In genomic region chr19:17226002-17226933, GRCh38 we compare ENCODE assay signal across 1 cellular context.
TF ChIP-seq lines count a peak whose summit lies in the region.

A gene with protein sequence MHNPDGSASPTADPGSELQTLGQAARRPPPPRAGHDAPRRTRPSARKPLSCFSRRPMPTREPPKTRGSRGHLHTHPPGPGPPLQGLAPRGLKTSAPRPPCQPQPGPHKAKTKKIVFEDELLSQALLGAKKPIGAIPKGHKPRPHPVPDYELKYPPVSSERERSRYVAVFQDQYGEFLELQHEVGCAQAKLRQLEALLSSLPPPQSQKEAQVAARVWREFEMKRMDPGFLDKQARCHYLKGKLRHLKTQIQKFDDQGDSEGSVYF (plus strand): TSS chr19:17226226. CDS start chr19:17226248, 22 bp downstream.

TF ChIP-seq in K562, 482 proteins besides CTCF, POLR2A, EP300 and RAD21 (continued from another document and continues in another):
- TF ChIP-seq, protein P1, sequence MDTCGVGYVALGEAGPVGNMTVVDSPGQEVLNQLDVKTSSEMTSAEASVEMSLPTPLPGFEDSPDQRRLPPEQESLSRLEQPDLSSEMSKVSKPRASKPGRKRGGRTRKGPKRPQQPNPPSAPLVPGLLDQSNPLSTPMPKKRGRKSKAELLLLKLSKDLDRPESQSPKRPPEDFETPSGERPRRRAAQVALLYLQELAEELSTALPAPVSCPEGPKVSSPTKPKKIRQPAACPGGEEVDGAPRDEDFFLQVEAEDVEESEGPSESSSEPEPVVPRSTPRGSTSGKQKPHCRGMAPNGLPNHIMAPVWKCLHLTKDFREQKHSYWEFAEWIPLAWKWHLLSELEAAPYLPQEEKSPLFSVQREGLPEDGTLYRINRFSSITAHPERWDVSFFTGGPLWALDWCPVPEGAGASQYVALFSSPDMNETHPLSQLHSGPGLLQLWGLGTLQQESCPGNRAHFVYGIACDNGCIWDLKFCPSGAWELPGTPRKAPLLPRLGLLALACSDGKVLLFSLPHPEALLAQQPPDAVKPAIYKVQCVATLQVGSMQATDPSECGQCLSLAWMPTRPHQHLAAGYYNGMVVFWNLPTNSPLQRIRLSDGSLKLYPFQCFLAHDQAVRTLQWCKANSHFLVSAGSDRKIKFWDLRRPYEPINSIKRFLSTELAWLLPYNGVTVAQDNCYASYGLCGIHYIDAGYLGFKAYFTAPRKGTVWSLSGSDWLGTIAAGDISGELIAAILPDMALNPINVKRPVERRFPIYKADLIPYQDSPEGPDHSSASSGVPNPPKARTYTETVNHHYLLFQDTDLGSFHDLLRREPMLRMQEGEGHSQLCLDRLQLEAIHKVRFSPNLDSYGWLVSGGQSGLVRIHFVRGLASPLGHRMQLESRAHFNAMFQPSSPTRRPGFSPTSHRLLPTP (IDR thresholded peaks at IDR 0.05; ENCODE audit: borderline replicate concordance, extremely low read depth, insufficient read length): no peak
- TF ChIP-seq MCM2 (IDR thresholded peaks at IDR 0.05; ENCODE audit: low read depth) (no peak), NKRF (IDR thresholded peaks at IDR 0.05; ENCODE audit: borderline replicate concordance) (no peak), ZNF507 (tag; conservative IDR thresholded peaks at IDR 0.05) (no peak), CBX1 (IDR thresholded peaks at IDR 0.05; ENCODE audit: low read depth) (0 out of 2 replicates have a peak, but pooled peaks have one; percentile 9), CAMTA2 (CRISPR knock-in tag; conservative IDR thresholded peaks at IDR 0.05) (no peak), ASH1L (IDR thresholded peaks at IDR 0.05; ENCODE audit: borderline replicate concordance, low read depth, partially characterized antibody) (no peak), HMG20A (CRISPR knock-in tag; conservative IDR thresholded peaks at IDR 0.05) (no peak), RBM15 (IDR thresholded peaks at IDR 0.05; ENCODE audit: insufficient read depth, low read length) (no peak), GABPB2 (CRISPR knock-in tag; conservative IDR thresholded peaks at IDR 0.05) (no peak), BMI1 (IDR thresholded peaks at IDR 0.05; ENCODE audit: low read length) (no peak), NELFE (IDR thresholded peaks at IDR 0.05; ENCODE audit: insufficient read depth, insufficient read length) (no peak), TARDBP (IDR thresholded peaks at IDR 0.05) (no peak), CBX8 (IDR thresholded peaks at IDR 0.05; ENCODE audit: borderline replicate concordance, extremely low read depth, low read depth, low read length, poor library complexity, severe bottlenecking) (no peak), ZNF239 (CRISPR knock-in tag; IDR thresholded peaks at IDR 0.05) (no peak), FOXM1 (IDR thresholded peaks at IDR 0.05; ENCODE audit: low read depth) (peak; percentile 59; the same call in 1 of the 2 replicates), FOXM1 (CRISPR knock-in tag; IDR thresholded peaks at IDR 0.05; ENCODE audit: low read depth) (no peak), ETV5 (CRISPR knock-in tag; IDR thresholded peaks at IDR 0.05; ENCODE audit: low read depth) (peak; percentile 38; the same call in 1 of the 2 replicates), KAT7 (CRISPR knock-in tag; IDR thresholded peaks at IDR 0.05; ENCODE audit: borderline replicate concordance) (peak; percentile 77; the same call in 1 of the 2 replicates), ZNF408 (CRISPR knock-in tag; IDR thresholded peaks at IDR 0.05; ENCODE audit: low read depth) (no peak), ZNF644 (tag; IDR thresholded peaks at IDR 0.05; ENCODE audit: low read depth) (no peak), XRCC3 (IDR thresholded peaks at IDR 0.05) (no peak), SREBF2 (CRISPR knock-in tag; IDR thresholded peaks at IDR 0.05) (no peak), SRSF7 (optimal IDR thresholded peaks at IDR 0.05; ENCODE audit: low read depth, low read length) (no peak), THAP12 (CRISPR knock-in tag; IDR thresholded peaks at IDR 0.05) (0 out of 2 replicates have a peak, but pooled peaks have one; percentile 44), GATA2 (CRISPR knock-in tag; IDR thresholded peaks at IDR 0.05) (no peak), KDM5B (IDR thresholded peaks at IDR 0.05; ENCODE audit: insufficient replicate concordance, low read depth, low read length) (peak; percentile 92), POLR2G (IDR thresholded peaks at IDR 0.05; ENCODE audit: low read depth, low read length) (peak; percentile 99), STAT6 (CRISPR knock-in tag; IDR thresholded peaks at IDR 0.05) (no peak; the same call in 1 of the 2 replicates), RBM14 (IDR thresholded peaks at IDR 0.05; ENCODE audit: borderline replicate concordance, insufficient read depth, low read depth, low read length) (0 out of 2 replicates have a peak, but pooled peaks have one; percentile 44), ATF7 (IDR thresholded peaks at IDR 0.05) (peak; percentile 93), SMARCA4 (IDR thresholded peaks at IDR 0.05) (no peak), RB1 (IDR thresholded peaks at IDR 0.05; ENCODE audit: low read depth) (peak; percentile 82), KHSRP (IDR thresholded peaks at IDR 0.05) (no peak), TSC22D4 (tag; IDR thresholded peaks at IDR 0.05) (no peak), CHCHD3 (CRISPR knock-in tag; IDR thresholded peaks at IDR 0.05) (no peak), ZFP36 (IDR thresholded peaks at IDR 0.05; ENCODE audit: low read depth, low read length, partially characterized antibody) (no peak), NFYB (IDR thresholded peaks at IDR 0.05; ENCODE audit: extremely low read depth, insufficient read length) (peak; percentile 22), CREB1 (IDR thresholded peaks at IDR 0.05) (peak; percentile 81), CREB1 (CRISPR knock-in tag; IDR thresholded peaks at IDR 0.05) (peak; percentile 89), SUPT5H (IDR thresholded peaks at IDR 0.05) (peak; percentile 86), NUFIP1 (IDR thresholded peaks at IDR 0.05; ENCODE audit: partially characterized antibody) (no peak), SIRT6 (IDR thresholded peaks at IDR 0.05; ENCODE audit: low read depth, low read length) (no peak), ZKSCAN8 (CRISPR knock-in tag; IDR thresholded peaks at IDR 0.05) (no peak), ZBTB7A (IDR thresholded peaks at IDR 0.05; ENCODE audit: borderline replicate concordance, control insufficient read depth, low read depth, low read length) (peak; percentile 96), MTA2 (IDR thresholded peaks at IDR 0.05; ENCODE audit: low read depth) (no peak), HNRNPH1 (optimal IDR thresholded peaks at IDR 0.05; ENCODE audit: low read depth, low read length) (no peak), LEF1 (IDR thresholded peaks at IDR 0.05) (no peak), ATF4 (CRISPR knock-in tag; IDR thresholded peaks at IDR 0.05) (no peak), ZNF311 (CRISPR knock-in tag; IDR thresholded peaks at IDR 0.05) (no peak), HMGN3 (IDR thresholded peaks at IDR 0.05; ENCODE audit: borderline replicate concordance, extremely low read depth, insufficient read length, low read depth, low read length) (peak; percentile 88), JUNB (CRISPR knock-in tag; conservative IDR thresholded peaks at IDR 0.05) (no peak), EGR1 (conservative IDR thresholded peaks at IDR 0.05) (peak; percentile 84)
- TF ChIP-seq, protein P2, sequence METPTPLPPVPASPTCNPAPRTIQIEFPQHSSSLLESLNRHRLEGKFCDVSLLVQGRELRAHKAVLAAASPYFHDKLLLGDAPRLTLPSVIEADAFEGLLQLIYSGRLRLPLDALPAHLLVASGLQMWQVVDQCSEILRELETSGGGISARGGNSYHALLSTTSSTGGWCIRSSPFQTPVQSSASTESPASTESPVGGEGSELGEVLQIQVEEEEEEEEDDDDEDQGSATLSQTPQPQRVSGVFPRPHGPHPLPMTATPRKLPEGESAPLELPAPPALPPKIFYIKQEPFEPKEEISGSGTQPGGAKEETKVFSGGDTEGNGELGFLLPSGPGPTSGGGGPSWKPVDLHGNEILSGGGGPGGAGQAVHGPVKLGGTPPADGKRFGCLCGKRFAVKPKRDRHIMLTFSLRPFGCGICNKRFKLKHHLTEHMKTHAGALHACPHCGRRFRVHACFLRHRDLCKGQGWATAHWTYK (CRISPR knock-in tag; IDR thresholded peaks at IDR 0.05): no peak
- TF ChIP-seq, protein P3, sequence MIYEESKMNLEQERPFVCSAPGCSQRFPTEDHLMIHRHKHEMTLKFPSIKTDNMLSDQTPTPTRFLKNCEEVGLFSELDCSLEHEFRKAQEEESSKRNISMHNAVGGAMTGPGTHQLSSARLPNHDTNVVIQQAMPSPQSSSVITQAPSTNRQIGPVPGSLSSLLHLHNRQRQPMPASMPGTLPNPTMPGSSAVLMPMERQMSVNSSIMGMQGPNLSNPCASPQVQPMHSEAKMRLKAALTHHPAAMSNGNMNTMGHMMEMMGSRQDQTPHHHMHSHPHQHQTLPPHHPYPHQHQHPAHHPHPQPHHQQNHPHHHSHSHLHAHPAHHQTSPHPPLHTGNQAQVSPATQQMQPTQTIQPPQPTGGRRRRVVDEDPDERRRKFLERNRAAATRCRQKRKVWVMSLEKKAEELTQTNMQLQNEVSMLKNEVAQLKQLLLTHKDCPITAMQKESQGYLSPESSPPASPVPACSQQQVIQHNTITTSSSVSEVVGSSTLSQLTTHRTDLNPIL (CRISPR knock-in tag; IDR thresholded peaks at IDR 0.05): no peak
- TF ChIP-seq, protein P4, sequence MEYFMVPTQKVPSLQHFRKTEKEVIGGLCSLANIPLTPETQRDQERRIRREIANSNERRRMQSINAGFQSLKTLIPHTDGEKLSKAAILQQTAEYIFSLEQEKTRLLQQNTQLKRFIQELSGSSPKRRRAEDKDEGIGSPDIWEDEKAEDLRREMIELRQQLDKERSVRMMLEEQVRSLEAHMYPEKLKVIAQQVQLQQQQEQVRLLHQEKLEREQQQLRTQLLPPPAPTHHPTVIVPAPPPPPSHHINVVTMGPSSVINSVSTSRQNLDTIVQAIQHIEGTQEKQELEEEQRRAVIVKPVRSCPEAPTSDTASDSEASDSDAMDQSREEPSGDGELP (CRISPR knock-in tag; IDR thresholded peaks at IDR 0.05; ENCODE audit: borderline replicate concordance): peak; percentile 89
- TF ChIP-seq, protein P5, sequence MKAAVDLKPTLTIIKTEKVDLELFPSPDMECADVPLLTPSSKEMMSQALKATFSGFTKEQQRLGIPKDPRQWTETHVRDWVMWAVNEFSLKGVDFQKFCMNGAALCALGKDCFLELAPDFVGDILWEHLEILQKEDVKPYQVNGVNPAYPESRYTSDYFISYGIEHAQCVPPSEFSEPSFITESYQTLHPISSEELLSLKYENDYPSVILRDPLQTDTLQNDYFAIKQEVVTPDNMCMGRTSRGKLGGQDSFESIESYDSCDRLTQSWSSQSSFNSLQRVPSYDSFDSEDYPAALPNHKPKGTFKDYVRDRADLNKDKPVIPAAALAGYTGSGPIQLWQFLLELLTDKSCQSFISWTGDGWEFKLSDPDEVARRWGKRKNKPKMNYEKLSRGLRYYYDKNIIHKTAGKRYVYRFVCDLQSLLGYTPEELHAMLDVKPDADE (conservative IDR thresholded peaks at IDR 0.05; ENCODE audit: control insufficient read depth, low read depth, low read length): 0 out of 2 replicates have a peak, but pooled peaks have one; percentile 6
